Comparison of ENCODE assay signal across 22 cellular contexts in the genomic region with DNA sequence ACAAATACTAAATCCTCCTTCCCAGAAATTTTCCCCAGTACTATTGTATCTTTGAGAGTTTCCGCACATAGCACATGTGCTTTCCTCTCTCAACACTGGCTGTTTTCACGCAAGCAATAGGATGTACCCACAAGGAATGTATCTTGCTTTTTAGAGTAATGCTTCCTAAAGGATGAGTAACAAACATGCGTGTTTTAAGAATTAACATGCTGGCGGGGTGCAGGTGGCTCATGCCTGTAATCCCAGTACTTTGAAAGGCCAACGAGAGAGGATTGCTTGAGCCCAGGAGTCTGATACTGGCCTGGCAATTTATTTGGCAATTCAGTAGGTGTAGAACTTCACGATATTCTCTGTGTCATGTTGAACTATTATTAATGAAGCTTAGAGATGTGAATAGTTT. TPM values are rescaled to one million over a fixed set of nuclear protein-coding genes. Genes with fewer than 3 reads are reported as not detected.
DNase-seq lines count a peak whose midpoint lies in the region; ATAC-seq and TF ChIP-seq lines count a peak whose summit lies in the region.
"Had no signal": no experiment of that assay in that cellular context is flagged by ENCODE, and none has a peak within 500 bp of the region (broad histone marks: within the 10 kb centered on the region; RNA-seq: fewer than 3 reads in every experiment).

No MANE protein-coding gene starts in this region.

- TF ChIP-seq CTCF in HFFc6 (IDR thresholded peaks at IDR 0.05) (no peak), endothelial cell (IDR thresholded peaks at IDR 0.05; ENCODE audit: unreplicated experiment) (no peak), spleen (IDR thresholded peaks at IDR 0.05 in 8 of 11, conservative IDR thresholded peaks at IDR 0.05 in 3 of 11) (no peak)

- H3K27ac ChIP-seq in spleen = peak overlapping the region in 6 of 8 donors; percentile 12 to 70 (median 64)

- peaks cover 10% of the 10 kb centered on the region for H3K9me3 Mint-ChIP-seq in HFFc6
- no peaks in the 10 kb centered on the region for H3K9me3 Mint-ChIP-seq in endothelial cell (ENCODE audit: unreplicated experiment)
- H3K9me3 Mint-ChIP-seq: CD8-positive, alpha-beta memory T cell had no signal

- no peaks in the 10 kb centered on the region for H3K27me3 ChIP-seq in spleen (replicated peaks in 1 of 7)

- intact Hi-C loops in spleen (cut with DNase I; ENCODE audit: low total_unique reads) = loop anchor here (10.0 kb wide), 1 partner anchor 60 kb away; no protein-coding TSS in a partner anchor

- WGBS in spleen, 5 donors = 93 to 96% (median 94%) methylated on average over 6 of the region's 6 CpGs

- H3K4me3 Mint-ChIP-seq in HFFc6 = no peak overlapping the region; the same call in 1 of the 2 replicates
- no peak overlapping the region for H3K4me3 Mint-ChIP-seq in endothelial cell (ENCODE audit: unreplicated experiment)

- H3K36me3 Mint-ChIP-seq in HFFc6 (ENCODE audit: low read depth) (peaks cover 24% of the 10 kb centered on the region), endothelial cell (ENCODE audit: low read depth, unreplicated experiment) (peaks cover 9% of the 10 kb centered on the region)

- H3K27ac Mint-ChIP-seq in HFFc6 = peak overlapping the region; percentile 53; the same call in 1 of the 2 replicates
- H3K27ac Mint-ChIP-seq in endothelial cell (ENCODE audit: unreplicated experiment) = peak overlapping the region; percentile 42
- H3K27ac Mint-ChIP-seq: CD8-positive, alpha-beta memory T cell had no signal

- TF ChIP-seq POLR2A in spleen (IDR thresholded peaks at IDR 0.05) = no peak

- peak; percentile 6 for DNase-seq in activated CD4-positive, CD25-positive, alpha-beta regulatory T cell treated with anti-CD3 and anti-CD28 coated beads, Interleukin-2, amount 50 U/mL, for 72 hours
- no peak for DNase-seq in HFFc6
- no peak for DNase-seq in endothelial cell (ENCODE audit: low spot score)
- peak; percentile 8 for DNase-seq in spleen
- DNase-seq in NCI-H1105 treated with DMSO at 0.1 percent for 48 hours (lab: John Stamatoyannopoulos, UW) = no peak
- DNase-seq: 8988T; AML-193; C1 segment of cervical spinal cord; CD8-positive, alpha-beta memory T cell; DMS53; GDM1; KBM-7; NCI-H1105; NCI-H2029 treated with DMSO at 0.1 percent for 48 hours; NCI-H226; NCI-H510A treated with DMSO at 0.1 percent for 48 hours; NCI-H748 treated with DMSO at 0.1 percent for 48 hours; SIG-M5 had no signal

- H3K27me3 Mint-ChIP-seq in HFFc6 (ENCODE audit: insufficient read depth) (peaks cover 5% of the 10 kb centered on the region; the same call in 1 of the 2 replicates), endothelial cell (ENCODE audit: unreplicated experiment) (peaks cover 11% of the 10 kb centered on the region)
- H3K27me3 Mint-ChIP-seq: CD8-positive, alpha-beta memory T cell had no signal

- peaks cover 29 to 84% (median 57%) of the 10 kb centered on the region in 6 donors for H3K4me1 ChIP-seq in spleen

- ATAC-seq in activated CD4-positive, CD25-positive, alpha-beta regulatory T cell treated with anti-CD3 and anti-CD28 coated beads, Interleukin-2, amount 50 U/mL, for 24 hours = no peak
- ATAC-seq in GM18511 (IDR thresholded peaks at IDR 0.05; ENCODE audit: unreplicated experiment) = no peak
- ATAC-seq: Panc1, SK-N-SH treated with all-trans-retinoic acid at 6 μM for 48 hours had no signal

- peaks cover 0 to 15% (median 0%) of the 10 kb centered on the region in 6 donors for H3K36me3 ChIP-seq in spleen

- no peaks in the 10 kb centered on the region for H3K9me3 ChIP-seq in spleen

- H3K4me3 ChIP-seq in spleen = no peak overlapping the region

- H3K4me1 Mint-ChIP-seq in HFFc6 (ENCODE audit: low read depth) (peaks cover 41% of the 10 kb centered on the region), endothelial cell (ENCODE audit: unreplicated experiment) (peaks cover 32% of the 10 kb centered on the region)

RNA-seq across cellular contexts. Expression of a gene that starts 4.6 kb away (rescaled TPM):
- 10 to 100 TPM; 34.3 to 37.2 (median 36.0) TPM for total RNA-seq in HFFc6 (2021; fragmentation: NEBNext Ultra II Directional; extraction: Animal tissue kit (Norgen Biotek cat#: 25700))
- 30.5 TPM for total RNA-seq in endothelial cell (ENCODE audit: unreplicated experiment)
- 10 to 100 TPM; 59.5 to 89.6 (median 69.3) TPM for total RNA-seq in spleen
- polyA plus RNA-seq in spleen = 10 to 100 TPM; 33.9 to 43.2 (median 36.0) TPM

Comparison
In these comparisons a context has a peak if more than half of its experiments do, and no peak if none do; other contexts are left out.
1. DNase-seq: peak in activated CD4-positive, CD25-positive, alpha-beta regulatory T cell treated with anti-CD3 and anti-CD28 coated beads, Interleukin-2, amount 50 U/mL, for 72 hours (single experiment) and spleen (single experiment); none in HFFc6 (single experiment), endothelial cell (single experiment) and NCI-H1105 treated with DMSO at 0.1 percent for 48 hours (single experiment).